In genomic region chr1:1435911-1436633, GRCh38 we compare ENCODE assay signal across 8 cellular contexts. TPM values are rescaled to one million over a fixed set of nuclear protein-coding genes. Genes with fewer than 3 reads are reported as not detected.
DNase-seq lines count a peak whose midpoint lies in the region; ATAC-seq and TF ChIP-seq lines count a peak whose summit lies in the region.

No MANE protein-coding gene starts in this region.

- peak overlapping the region; percentile 64 for H3K4me3 Mint-ChIP-seq in CD8-positive, alpha-beta T cell
- H3K4me3 Mint-ChIP-seq in HFFc6: no peak overlapping the region

- peaks cover 25% of the 10 kb centered on the region for H3K4me1 ChIP-seq in CD8-positive, alpha-beta T cell (ENCODE audit: insufficient read depth, low read length)
- peaks cover 42% of the 10 kb centered on the region for H3K4me1 ChIP-seq in ovary (ENCODE audit: insufficient read depth)

- H3K27ac Mint-ChIP-seq in CD8-positive, alpha-beta T cell: no peak overlapping the region
- H3K27ac Mint-ChIP-seq in HFFc6: no peak overlapping the region

- H3K4me1 Mint-ChIP-seq in CD8-positive, alpha-beta T cell (ENCODE audit: low read depth): peaks cover 11% of the 10 kb centered on the region
- no peaks in the 10 kb centered on the region for H3K4me1 Mint-ChIP-seq in HFFc6 (ENCODE audit: low read depth)

- POLR2A ChIA-PET in CD8-positive, alpha-beta T cell (lab: Charles Lee): no interaction called here
- POLR2A ChIA-PET in RWPE1 (lab: Yijun Ruan, JAX; ENCODE audit: low non-redundant PET): interaction anchor here (1.3 kb wide), 1 partner anchor 29 kb away, joined by 6 read pairs; the partner anchor contains the start of gene MRPL20

- H3K9me3 Mint-ChIP-seq in CD8-positive, alpha-beta T cell: no peaks in the 10 kb centered on the region
- H3K9me3 Mint-ChIP-seq in HFFc6: no peaks in the 10 kb centered on the region

- TF ChIP-seq POLR2A in ovary (IDR thresholded peaks at IDR 0.05): no peak

- DNase-seq in CD8-positive, alpha-beta T cell: no peak
- no peak for DNase-seq in RWPE1 (ENCODE audit: low spot score)
- no peak for DNase-seq in fibroblast of the aortic adventitia (ENCODE audit: low read depth)
- DNase-seq in ovary: peak in 3 of 5 donors; percentile 20 to 50 (median 42)
- no peak for DNase-seq in HFFc6
- no peak for DNase-seq in NCI-H2196 treated with DMSO at 0.1 percent for 48 hours (lab: John Stamatoyannopoulos, UW; ENCODE audit: unreplicated experiment)
- DNase-seq in activated CD8-positive, alpha-beta memory T cell treated with anti-CD3 and anti-CD28 coated beads for 24 hours: no peak

- H3K9me3 ChIP-seq in CD8-positive, alpha-beta T cell (ENCODE audit: low read length): no peaks in the 10 kb centered on the region
- H3K9me3 ChIP-seq in ovary: no peaks in the 10 kb centered on the region

- WGBS in ovary, 3 donors: 10 to 22% (median 15%) methylated on average over 29 to 40 of the region's 40 CpGs

- ATAC-seq in CD8-positive, alpha-beta T cell: no peak
- no peak for ATAC-seq in GM21528 (IDR thresholded peaks at IDR 0.05; ENCODE audit: low FRiP score, unreplicated experiment)

- peaks cover 27% of the 10 kb centered on the region for H3K27me3 Mint-ChIP-seq in CD8-positive, alpha-beta T cell (ENCODE audit: low read depth)
- peaks cover 4% of the 10 kb centered on the region; the same call in 1 of the 2 replicates for H3K27me3 Mint-ChIP-seq in HFFc6 (ENCODE audit: insufficient read depth)

- intact Hi-C loops in CD8-positive, alpha-beta T cell (cut with DNase I, micrococcal nuclease): no loop called here
- intact Hi-C loops in ovary (cut with DNase I): no loop called here

- TF ChIP-seq EP300 in ovary (IDR thresholded peaks at IDR 0.05): no peak

- H3K36me3 Mint-ChIP-seq in CD8-positive, alpha-beta T cell: no peaks in the 10 kb centered on the region
- H3K36me3 Mint-ChIP-seq in HFFc6 (ENCODE audit: low read depth): no peaks in the 10 kb centered on the region

- no peaks in the 10 kb centered on the region for H3K36me3 ChIP-seq in CD8-positive, alpha-beta T cell (ENCODE audit: insufficient read depth, low read length)
- H3K36me3 ChIP-seq in ovary: no peaks in the 10 kb centered on the region

- no peak for TF ChIP-seq CTCF in CD8-positive, alpha-beta T cell (IDR thresholded peaks at IDR 0.05)
- TF ChIP-seq CTCF in RWPE1 (conservative IDR thresholded peaks at IDR 0.05; ENCODE audit: low read depth): no peak
- TF ChIP-seq CTCF in fibroblast of the aortic adventitia (IDR thresholded peaks at IDR 0.05; ENCODE audit: insufficient read depth, low read length): no peak
- no peak for TF ChIP-seq CTCF in ovary (IDR thresholded peaks at IDR 0.05)
- TF ChIP-seq CTCF in HFFc6 (IDR thresholded peaks at IDR 0.05): no peak

- H3K4me3 ChIP-seq in CD8-positive, alpha-beta T cell (ENCODE audit: low read depth, low read length): no peak overlapping the region
- H3K4me3 ChIP-seq in fibroblast of the aortic adventitia (ENCODE audit: low read depth, low read length) (peak overlapping the region; percentile 50), ovary (peak overlapping the region; percentile 49)

- H3K27ac ChIP-seq in CD8-positive, alpha-beta T cell (ENCODE audit: low read depth, low read length): no peak overlapping the region
- H3K27ac ChIP-seq in RWPE1 (peak overlapping the region; percentile 42; the same call in 1 of the 2 replicates), ovary (peak overlapping the region in 1 of 2 donors; percentile 96)

- peaks cover 31% of the 10 kb centered on the region for H3K27me3 ChIP-seq in CD8-positive, alpha-beta T cell (ENCODE audit: insufficient read depth, low read length)
- no peaks in the 10 kb centered on the region for H3K27me3 ChIP-seq in ovary

- CTCF ChIA-PET in CD8-positive, alpha-beta T cell (lab: Charles Lee): no interaction called here
- CTCF ChIA-PET in RWPE1 (lab: Yijun Ruan, JAX): no interaction called here

RNA-seq across cellular contexts. Expression of gene VWA1, which starts 0.6 kb away (rescaled TPM):
- not detected for total RNA-seq in CD8-positive, alpha-beta T cell
- total RNA-seq in fibroblast of the aortic adventitia (ENCODE audit: low replicate concordance) (1.8 and 2.9 TPM in 2 replicates), ovary (10 to 100 TPM; 11.1 to 73.5 (median 44.9) TPM)
- polyA plus RNA-seq in ovary: 10 to 100 TPM in 1 of 2 donors, under 1 TPM in 1; 0.20 to 14.2 TPM
- total RNA-seq in HFFc6 (2021; fragmentation: NEBNext Ultra II Directional; extraction: Animal tissue kit (Norgen Biotek cat#: 25700)): under 1 TPM in 5 of 6 experiments, not detected in 1; 0.12 to 0.33 (median 0.24) TPM

RNA-seq across cellular contexts. Expression of gene ATAD3C, which starts 13.4 kb away (rescaled TPM):
- total RNA-seq in CD8-positive, alpha-beta T cell: under 1 TPM; 0.79 to 0.89 TPM
- total RNA-seq in fibroblast of the aortic adventitia (ENCODE audit: low replicate concordance) (under 0.01 TPM in 1 of 2 replicates, not detected in the other), ovary (1 to 10 TPM in 6 of 7 donors, under 1 TPM in 1; 0.53 to 5.3 (median 3.6) TPM)
- polyA plus RNA-seq in ovary: 1 to 10 TPM in 1 of 2 donors, under 1 TPM in 1; 0.83 to 4.3 TPM
- total RNA-seq in HFFc6 (2021; fragmentation: NEBNext Ultra II Directional; extraction: Animal tissue kit (Norgen Biotek cat#: 25700)): under 1 TPM in 1 of 6 experiments, not detected in 5; 0.09 TPM

RNA-seq across cellular contexts. Expression of gene ANKRD65, which starts 15.0 kb away (rescaled TPM):
- total RNA-seq in CD8-positive, alpha-beta T cell: not detected
- total RNA-seq in fibroblast of the aortic adventitia (ENCODE audit: low replicate concordance) (1.7 and 2.4 TPM in 2 replicates), ovary (10 to 100 TPM in 5 of 7 donors, 1 to 10 TPM in 2; 4.5 to 48.8 (median 16.4) TPM)
- 10 to 100 TPM in 1 of 2 donors, 1 to 10 TPM in 1; 5.0 to 13.3 TPM for polyA plus RNA-seq in ovary
- total RNA-seq in HFFc6 (2021; fragmentation: NEBNext Ultra II Directional; extraction: Animal tissue kit (Norgen Biotek cat#: 25700)): under 1 TPM in 2 of 6 experiments, not detected in 4; 0.14 TPM

RNA-seq across cellular contexts. Expression of gene MRPL20, which starts 29.0 kb away (rescaled TPM):
- total RNA-seq in CD8-positive, alpha-beta T cell: 10 to 100 TPM; 92.6 to 92.7 TPM
- total RNA-seq in fibroblast of the aortic adventitia (ENCODE audit: low replicate concordance) (104 and 123 TPM in 2 replicates), ovary (100 to 1,000 TPM in 1 of 7 donors, 10 to 100 TPM in 6; 79.9 to 130 (median 93.1) TPM)
- polyA plus RNA-seq in ovary: 100 to 1,000 TPM; 113 to 120 TPM
- 100 to 1,000 TPM; 131 to 154 (median 141) TPM for total RNA-seq in HFFc6 (2021; fragmentation: NEBNext Ultra II Directional; extraction: Animal tissue kit (Norgen Biotek cat#: 25700))

RNA-seq across cellular contexts. Expression of gene ATAD3B, which starts 35.5 kb away (rescaled TPM):
- 10 to 100 TPM; 55.4 to 69.6 TPM for total RNA-seq in CD8-positive, alpha-beta T cell
- total RNA-seq in fibroblast of the aortic adventitia (ENCODE audit: low replicate concordance): 5.2 and 15.7 TPM in 2 replicates
- total RNA-seq in ovary: 10 to 100 TPM; 13.1 to 26.5 (median 19.6) TPM
- polyA plus RNA-seq in ovary: 10 to 100 TPM in 1 of 2 donors, 1 to 10 TPM in 1; 1.0 to 15.0 TPM
- total RNA-seq in HFFc6 (2021; fragmentation: NEBNext Ultra II Directional; extraction: Animal tissue kit (Norgen Biotek cat#: 25700)): 10 to 100 TPM; 21.0 to 24.8 (median 23.0) TPM

Comparison
In these comparisons a context has a peak if more than half of its experiments do, and no peak if none do; other contexts are left out.
1. DNase-seq: peak in ovary (3 of 5); none in CD8-positive, alpha-beta T cell (0 of 7), RWPE1 (single experiment), fibroblast of the aortic adventitia (single experiment), HFFc6 (single experiment), NCI-H2196 treated with DMSO at 0.1 percent for 48 hours (single experiment) and activated CD8-positive, alpha-beta memory T cell treated with anti-CD3 and anti-CD28 coated beads for 24 hours (single experiment).